Comparison of ENCODE assay signal across 1 cellular context in the genomic region with DNA sequence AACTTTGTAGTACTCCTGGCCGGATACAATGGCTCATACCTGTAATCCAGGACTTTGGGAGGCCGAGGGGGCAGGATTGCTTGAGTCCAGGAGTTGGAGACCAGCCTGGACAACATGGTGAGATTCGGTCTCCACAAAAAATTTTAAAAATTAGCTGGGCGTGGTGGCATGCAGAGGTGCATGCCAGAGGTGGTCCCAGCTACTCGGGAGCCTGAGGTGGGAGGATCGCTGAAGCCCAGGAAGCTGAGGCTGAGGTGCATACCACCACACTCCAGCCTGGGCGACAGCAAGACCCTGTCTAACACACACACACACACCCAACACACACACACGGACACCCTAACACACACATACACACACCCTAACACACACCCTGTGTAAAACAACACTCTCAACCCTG.
TF ChIP-seq lines count a peak whose summit lies in the region.

No MANE protein-coding gene starts in this region.

TF ChIP-seq in GM23338, 12 proteins besides CTCF, POLR2A, EP300 and RAD21:
- TF ChIP-seq, protein P1, sequence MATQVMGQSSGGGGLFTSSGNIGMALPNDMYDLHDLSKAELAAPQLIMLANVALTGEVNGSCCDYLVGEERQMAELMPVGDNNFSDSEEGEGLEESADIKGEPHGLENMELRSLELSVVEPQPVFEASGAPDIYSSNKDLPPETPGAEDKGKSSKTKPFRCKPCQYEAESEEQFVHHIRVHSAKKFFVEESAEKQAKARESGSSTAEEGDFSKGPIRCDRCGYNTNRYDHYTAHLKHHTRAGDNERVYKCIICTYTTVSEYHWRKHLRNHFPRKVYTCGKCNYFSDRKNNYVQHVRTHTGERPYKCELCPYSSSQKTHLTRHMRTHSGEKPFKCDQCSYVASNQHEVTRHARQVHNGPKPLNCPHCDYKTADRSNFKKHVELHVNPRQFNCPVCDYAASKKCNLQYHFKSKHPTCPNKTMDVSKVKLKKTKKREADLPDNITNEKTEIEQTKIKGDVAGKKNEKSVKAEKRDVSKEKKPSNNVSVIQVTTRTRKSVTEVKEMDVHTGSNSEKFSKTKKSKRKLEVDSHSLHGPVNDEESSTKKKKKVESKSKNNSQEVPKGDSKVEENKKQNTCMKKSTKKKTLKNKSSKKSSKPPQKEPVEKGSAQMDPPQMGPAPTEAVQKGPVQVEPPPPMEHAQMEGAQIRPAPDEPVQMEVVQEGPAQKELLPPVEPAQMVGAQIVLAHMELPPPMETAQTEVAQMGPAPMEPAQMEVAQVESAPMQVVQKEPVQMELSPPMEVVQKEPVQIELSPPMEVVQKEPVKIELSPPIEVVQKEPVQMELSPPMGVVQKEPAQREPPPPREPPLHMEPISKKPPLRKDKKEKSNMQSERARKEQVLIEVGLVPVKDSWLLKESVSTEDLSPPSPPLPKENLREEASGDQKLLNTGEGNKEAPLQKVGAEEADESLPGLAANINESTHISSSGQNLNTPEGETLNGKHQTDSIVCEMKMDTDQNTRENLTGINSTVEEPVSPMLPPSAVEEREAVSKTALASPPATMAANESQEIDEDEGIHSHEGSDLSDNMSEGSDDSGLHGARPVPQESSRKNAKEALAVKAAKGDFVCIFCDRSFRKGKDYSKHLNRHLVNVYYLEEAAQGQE (IDR thresholded peaks at IDR 0.05; ENCODE audit: unreplicated experiment) = no peak
- no peak for TF ChIP-seq CREB1 (CRISPR knock-in tag; IDR thresholded peaks at IDR 0.05; ENCODE audit: low read depth)
- no peak for TF ChIP-seq POLR2AphosphoS5 (IDR thresholded peaks at IDR 0.05; ENCODE audit: low read depth)
- no peak for TF ChIP-seq ZNF331 (CRISPR knock-in tag; IDR thresholded peaks at IDR 0.05; ENCODE audit: low read depth)
- no peak for TF ChIP-seq EZH2phosphoT487 (IDR thresholded peaks at IDR 0.05; ENCODE audit: unreplicated experiment)
- no peak for TF ChIP-seq STAT1 (IDR thresholded peaks at IDR 0.05; ENCODE audit: unreplicated experiment)
- no peak for TF ChIP-seq NANOG (IDR thresholded peaks at IDR 0.05; ENCODE audit: borderline replicate concordance)
- TF ChIP-seq JUNB (IDR thresholded peaks at IDR 0.05; ENCODE audit: unreplicated experiment) = no peak
- TF ChIP-seq, protein P2, sequence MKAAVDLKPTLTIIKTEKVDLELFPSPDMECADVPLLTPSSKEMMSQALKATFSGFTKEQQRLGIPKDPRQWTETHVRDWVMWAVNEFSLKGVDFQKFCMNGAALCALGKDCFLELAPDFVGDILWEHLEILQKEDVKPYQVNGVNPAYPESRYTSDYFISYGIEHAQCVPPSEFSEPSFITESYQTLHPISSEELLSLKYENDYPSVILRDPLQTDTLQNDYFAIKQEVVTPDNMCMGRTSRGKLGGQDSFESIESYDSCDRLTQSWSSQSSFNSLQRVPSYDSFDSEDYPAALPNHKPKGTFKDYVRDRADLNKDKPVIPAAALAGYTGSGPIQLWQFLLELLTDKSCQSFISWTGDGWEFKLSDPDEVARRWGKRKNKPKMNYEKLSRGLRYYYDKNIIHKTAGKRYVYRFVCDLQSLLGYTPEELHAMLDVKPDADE (IDR thresholded peaks at IDR 0.05) = no peak
- TF ChIP-seq ZNF114 (CRISPR knock-in tag; IDR thresholded peaks at IDR 0.05) = no peak
- TF ChIP-seq, protein P3, sequence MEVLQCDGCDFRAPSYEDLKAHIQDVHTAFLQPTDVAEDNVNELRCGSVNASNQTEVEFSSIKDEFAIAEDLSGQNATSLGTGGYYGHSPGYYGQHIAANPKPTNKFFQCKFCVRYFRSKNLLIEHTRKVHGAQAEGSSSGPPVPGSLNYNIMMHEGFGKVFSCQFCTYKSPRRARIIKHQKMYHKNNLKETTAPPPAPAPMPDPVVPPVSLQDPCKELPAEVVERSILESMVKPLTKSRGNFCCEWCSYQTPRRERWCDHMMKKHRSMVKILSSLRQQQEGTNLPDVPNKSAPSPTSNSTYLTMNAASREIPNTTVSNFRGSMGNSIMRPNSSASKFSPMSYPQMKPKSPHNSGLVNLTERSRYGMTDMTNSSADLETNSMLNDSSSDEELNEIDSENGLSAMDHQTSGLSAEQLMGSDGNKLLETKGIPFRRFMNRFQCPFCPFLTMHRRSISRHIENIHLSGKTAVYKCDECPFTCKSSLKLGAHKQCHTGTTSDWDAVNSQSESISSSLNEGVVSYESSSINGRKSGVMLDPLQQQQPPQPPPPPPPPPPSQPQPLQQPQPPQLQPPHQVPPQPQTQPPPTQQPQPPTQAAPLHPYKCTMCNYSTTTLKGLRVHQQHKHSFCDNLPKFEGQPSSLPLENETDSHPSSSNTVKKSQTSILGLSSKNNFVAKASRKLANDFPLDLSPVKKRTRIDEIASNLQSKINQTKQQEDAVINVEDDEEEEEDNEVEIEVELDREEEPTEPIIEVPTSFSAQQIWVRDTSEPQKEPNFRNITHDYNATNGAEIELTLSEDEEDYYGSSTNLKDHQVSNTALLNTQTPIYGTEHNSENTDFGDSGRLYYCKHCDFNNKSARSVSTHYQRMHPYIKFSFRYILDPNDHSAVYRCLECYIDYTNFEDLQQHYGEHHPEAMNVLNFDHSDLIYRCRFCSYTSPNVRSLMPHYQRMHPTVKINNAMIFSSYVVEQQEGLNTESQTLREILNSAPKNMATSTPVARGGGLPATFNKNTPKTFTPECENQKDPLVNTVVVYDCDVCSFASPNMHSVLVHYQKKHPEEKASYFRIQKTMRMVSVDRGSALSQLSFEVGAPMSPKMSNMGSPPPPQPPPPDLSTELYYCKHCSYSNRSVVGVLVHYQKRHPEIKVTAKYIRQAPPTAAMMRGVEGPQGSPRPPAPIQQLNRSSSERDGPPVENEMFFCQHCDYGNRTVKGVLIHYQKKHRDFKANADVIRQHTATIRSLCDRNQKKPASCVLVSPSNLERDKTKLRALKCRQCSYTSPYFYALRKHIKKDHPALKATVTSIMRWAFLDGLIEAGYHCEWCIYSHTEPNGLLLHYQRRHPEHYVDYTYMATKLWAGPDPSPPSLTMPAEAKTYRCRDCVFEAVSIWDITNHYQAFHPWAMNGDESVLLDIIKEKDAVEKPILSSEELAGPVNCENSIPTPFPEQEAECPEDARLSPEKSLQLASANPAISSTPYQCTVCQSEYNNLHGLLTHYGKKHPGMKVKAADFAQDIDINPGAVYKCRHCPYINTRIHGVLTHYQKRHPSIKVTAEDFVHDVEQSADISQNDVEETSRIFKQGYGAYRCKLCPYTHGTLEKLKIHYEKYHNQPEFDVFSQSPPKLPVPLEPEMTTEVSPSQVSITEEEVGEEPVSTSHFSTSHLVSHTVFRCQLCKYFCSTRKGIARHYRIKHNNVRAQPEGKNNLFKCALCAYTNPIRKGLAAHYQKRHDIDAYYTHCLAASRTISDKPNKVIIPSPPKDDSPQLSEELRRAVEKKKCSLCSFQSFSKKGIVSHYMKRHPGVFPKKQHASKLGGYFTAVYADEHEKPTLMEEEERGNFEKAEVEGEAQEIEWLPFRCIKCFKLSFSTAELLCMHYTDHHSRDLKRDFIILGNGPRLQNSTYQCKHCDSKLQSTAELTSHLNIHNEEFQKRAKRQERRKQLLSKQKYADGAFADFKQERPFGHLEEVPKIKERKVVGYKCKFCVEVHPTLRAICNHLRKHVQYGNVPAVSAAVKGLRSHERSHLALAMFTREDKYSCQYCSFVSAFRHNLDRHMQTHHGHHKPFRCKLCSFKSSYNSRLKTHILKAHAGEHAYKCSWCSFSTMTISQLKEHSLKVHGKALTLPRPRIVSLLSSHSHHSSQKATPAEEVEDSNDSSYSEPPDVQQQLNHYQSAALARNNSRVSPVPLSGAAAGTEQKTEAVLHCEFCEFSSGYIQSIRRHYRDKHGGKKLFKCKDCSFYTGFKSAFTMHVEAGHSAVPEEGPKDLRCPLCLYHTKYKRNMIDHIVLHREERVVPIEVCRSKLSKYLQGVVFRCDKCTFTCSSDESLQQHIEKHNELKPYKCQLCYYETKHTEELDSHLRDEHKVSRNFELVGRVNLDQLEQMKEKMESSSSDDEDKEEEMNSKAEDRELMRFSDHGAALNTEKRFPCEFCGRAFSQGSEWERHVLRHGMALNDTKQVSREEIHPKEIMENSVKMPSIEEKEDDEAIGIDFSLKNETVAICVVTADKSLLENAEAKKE (CRISPR knock-in tag; IDR thresholded peaks at IDR 0.05) = no peak
- TF ChIP-seq EZH2 (IDR thresholded peaks at IDR 0.05; ENCODE audit: low read depth, unreplicated experiment) = no peak
TF ChIP-seq in GM23338: peak in this region for 0.
